36 cellular contexts compared by ENCODE assay signal in genomic region chr11:1010006-1010405, GRCh38. TPM values are rescaled to one million over a fixed set of nuclear protein-coding genes. Genes with fewer than 3 reads are reported as not detected.
"Had no signal": no experiment of that assay in that cellular context is flagged by ENCODE, and none has a peak within 500 bp of the region (broad histone marks: within the 10 kb centered on the region; RNA-seq: fewer than 3 reads in every experiment).

No MANE protein-coding gene starts in this region.

- H3K4me1 Mint-ChIP-seq: activated CD4-positive, alpha-beta T cell treated with anti-CD3 and anti-CD28 coated beads, Interleukin-2, amount 10 ng/mL, durations not matched to agents 24 days and 14 days; activated T-helper 17 cell treated with anti-CD3 and anti-CD28 coated beads, Interleukin-2, amount 50 U/mL, for 72 hours; endodermal cell had no signal

- H3K9me3 ChIP-seq: esophagus squamous epithelium, mucosa of descending colon, ovary, right lobe of liver, uterus had no signal

- H3K27ac Mint-ChIP-seq: activated CD4-positive, alpha-beta memory T cell treated with anti-CD3 and anti-CD28 coated beads for 36 hours; activated CD4-positive, alpha-beta T cell treated with anti-CD3 and anti-CD28 coated beads, Interleukin-2, amount 10 ng/mL, durations not matched to agents 24 days and 14 days; activated T-cell treated with anti-CD3 and anti-CD28 coated beads, Interleukin-2, amount 50 U/mL, for 24 hours; activated T-helper 17 cell treated with anti-CD3 and anti-CD28 coated beads, Interleukin-2, amount 50 U/mL, for 72 hours; endodermal cell; nephron; progenitor cell of endocrine pancreas; stimulated activated naive CD8-positive, alpha-beta T cell treated with anti-CD3 and anti-CD28 coated beads, Interleukin-15, Interleukin-2, amounts not matched to agents 100 ng/mL and 50 ng/mL, for 24 hours; type B pancreatic cell had no signal

- H3K4me1 ChIP-seq: right lobe of liver, uterus had no signal

- H3K27ac ChIP-seq: esophagus squamous epithelium, ovary, right lobe of liver, skin epidermis, uterus, WERI-Rb-1 had no signal

- DNase-seq: activated CD4-positive, alpha-beta memory T cell treated with anti-CD3 and anti-CD28 coated beads for 36 hours; activated CD4-positive, alpha-beta T cell treated with anti-CD3 and anti-CD28 coated beads, Interleukin-2, amount 10 ng/mL, durations not matched to agents 24 days and 14 days; activated CD4-positive, CD25-positive, alpha-beta regulatory T cell treated with anti-CD3 and anti-CD28 coated beads, Interleukin-2, amount 50 U/mL, for 72 hours; activated CD8-positive, alpha-beta memory T cell treated with anti-CD3 and anti-CD28 coated beads, Interleukin-2, amount 50 U/mL, for 4 hours; activated gamma-delta T cell treated with Interleukin-2 at 50 U/mL for 16 hours; activated naive CD4-positive, alpha-beta T cell treated with anti-CD3 and anti-CD28 coated beads, Interleukin-2, amount 50 U/mL, for 16 hours; activated T-cell treated with anti-CD3 and anti-CD28 coated beads, Interleukin-2, amount 50 U/mL, for 24 hours; amniotic stem cell; central memory CD4-positive, alpha-beta T cell; endodermal cell; esophagus squamous epithelium; foreskin melanocyte; hippocampal formation; left cardiac atrium; left ventricle myocardium superior; mucosa of descending colon; ovary; right lobe of liver; stimulated activated CD4-positive, alpha-beta T cell treated with anti-CD3 and anti-CD28 coated beads, Interleukin-12 subunit alpha, Interleukin-12 subunit beta, amount 100 ng/mL, for 4 hours; stimulated activated CD4-positive, alpha-beta T cell treated with anti-CD3 and anti-CD28 coated beads, Interleukin-4, amount 100 ng/mL, for 1 hour; T1000; uterus; WERI-Rb-1 had no signal

- ATAC-seq: activated T-helper 17 cell treated with anti-CD3 and anti-CD28 coated beads, Interleukin-2, amount 50 U/mL, for 72 hours; left cardiac atrium; left ventricle myocardium superior; mucosa of descending colon; right lobe of liver had no signal

- H3K4me3 Mint-ChIP-seq: activated CD4-positive, alpha-beta memory T cell treated with anti-CD3 and anti-CD28 coated beads for 36 hours; activated CD4-positive, alpha-beta T cell treated with anti-CD3 and anti-CD28 coated beads, Interleukin-2, amount 10 ng/mL, durations not matched to agents 24 days and 14 days; activated T-cell treated with anti-CD3 and anti-CD28 coated beads, Interleukin-2, amount 50 U/mL, for 24 hours; activated T-helper 17 cell treated with anti-CD3 and anti-CD28 coated beads, Interleukin-2, amount 50 U/mL, for 72 hours; endodermal cell; nephron; stimulated activated naive CD8-positive, alpha-beta T cell treated with anti-CD3 and anti-CD28 coated beads, Interleukin-15, Interleukin-2, amounts not matched to agents 100 ng/mL and 50 ng/mL, for 24 hours; type B pancreatic cell had no signal

- H3K27me3 Mint-ChIP-seq: activated CD4-positive, alpha-beta memory T cell treated with anti-CD3 and anti-CD28 coated beads for 36 hours; activated CD4-positive, alpha-beta T cell treated with anti-CD3 and anti-CD28 coated beads, Interleukin-2, amount 10 ng/mL, durations not matched to agents 24 days and 14 days; activated T-cell treated with anti-CD3 and anti-CD28 coated beads, Interleukin-2, amount 50 U/mL, for 24 hours; activated T-helper 17 cell treated with anti-CD3 and anti-CD28 coated beads, Interleukin-2, amount 50 U/mL, for 72 hours; progenitor cell of endocrine pancreas; stimulated activated naive CD8-positive, alpha-beta T cell treated with anti-CD3 and anti-CD28 coated beads, Interleukin-15, Interleukin-2, amounts not matched to agents 100 ng/mL and 50 ng/mL, for 24 hours; type B pancreatic cell had no signal

- H3K4me3 ChIP-seq: esophagus squamous epithelium, mucosa of descending colon, ovary, right lobe of liver, skin epidermis, uterus had no signal

- H3K27me3 ChIP-seq: esophagus squamous epithelium, ovary, right lobe of liver, uterus had no signal

- H3K9me3 Mint-ChIP-seq: activated CD4-positive, alpha-beta memory T cell treated with anti-CD3 and anti-CD28 coated beads for 36 hours; activated CD4-positive, alpha-beta T cell treated with anti-CD3 and anti-CD28 coated beads, Interleukin-2, amount 10 ng/mL, durations not matched to agents 24 days and 14 days; activated T-cell treated with anti-CD3 and anti-CD28 coated beads, Interleukin-2, amount 50 U/mL, for 24 hours; activated T-helper 17 cell treated with anti-CD3 and anti-CD28 coated beads, Interleukin-2, amount 50 U/mL, for 72 hours; endodermal cell; nephron; stimulated activated naive CD8-positive, alpha-beta T cell treated with anti-CD3 and anti-CD28 coated beads, Interleukin-15, Interleukin-2, amounts not matched to agents 100 ng/mL and 50 ng/mL, for 24 hours; type B pancreatic cell had no signal

- H3K36me3 ChIP-seq: ovary, uterus had no signal

RNA-seq across cellular contexts. Expression of gene MUC6, which starts 26.5 kb away (rescaled TPM):
- total RNA-seq: activated CD4-positive, alpha-beta memory T cell treated with anti-CD3 and anti-CD28 coated beads for 36 hours; activated CD4-positive, alpha-beta T cell treated with anti-CD3 and anti-CD28 coated beads, Interleukin-2, amount 10 ng/mL, durations not matched to agents 24 days and 14 days; activated CD8-positive, alpha-beta memory T cell treated with anti-CD3 and anti-CD28 coated beads for 36 hours; activated T-helper 17 cell treated with anti-CD3 and anti-CD28 coated beads, Interleukin-2, amount 50 U/mL, for 72 hours; astrocyte; left cardiac atrium; left ventricle myocardium superior; lung microvascular endothelial cell; mesenteric fat pad; mucosa of descending colon; renal cortical epithelial cell; subcutaneous adipose tissue had no signal
- polyA plus RNA-seq: keratinocyte had no signal
